Comparison of ENCODE assay signal across 9 cellular contexts in genomic region chr2:12318427-12319057, GRCh38.
A peak's percentile ranks its signal among the peaks of the same experiment; 100 is the strongest.
DNase-seq lines count a peak whose midpoint lies in the region; ATAC-seq and TF ChIP-seq lines count a peak whose summit lies in the region.
"Had no signal": no experiment of that assay in that cellular context is flagged by ENCODE, and none has a peak within 500 bp of the region (broad histone marks: within the 10 kb centered on the region; RNA-seq: fewer than 3 reads in every experiment).

No MANE protein-coding gene starts in this region.

- H3K9me3 ChIP-seq in osteoblast (ENCODE audit: low read depth, low read length) = no peaks in the 10 kb centered on the region

- H3K36me3 ChIP-seq in osteoblast (ENCODE audit: insufficient read depth, low read length) = no peaks in the 10 kb centered on the region

- H3K79me2 ChIP-seq in osteoblast (ENCODE audit: insufficient read depth, low read length) = no peaks in the 10 kb centered on the region

- H3K4me1 ChIP-seq in osteoblast (ENCODE audit: insufficient read depth, low read length) = peaks cover 61% of the 10 kb centered on the region

- no peaks in the 10 kb centered on the region for H4K20me1 ChIP-seq in osteoblast (ENCODE audit: insufficient read depth, low read length)

- H2AFZ ChIP-seq in osteoblast (ENCODE audit: low read length) = no peak overlapping the region

- H3K27ac ChIP-seq in epithelial cell of prostate (peak overlapping the region; percentile 87), osteoblast (ENCODE audit: low read depth, low read length) (peak overlapping the region; percentile 96)

- no peaks in the 10 kb centered on the region for H3K27me3 ChIP-seq in osteoblast (ENCODE audit: insufficient read depth, low read length)

- DNase-seq in AG09309 (ENCODE audit: low read depth) = peak; percentile 98
- DNase-seq in epithelial cell of prostate (ENCODE audit: low read depth, low spot score) = peak; percentile 76
- DNase-seq in osteoblast (ENCODE audit: insufficient read length, low spot score, missing footprints) = no peak
- no peak for DNase-seq in midbrain (lab: John Stamatoyannopoulos, UW)
- DNase-seq in RKO (ENCODE audit: low spot score) = no peak

- ATAC-seq in GM19452 (IDR thresholded peaks at IDR 0.05; ENCODE audit: unreplicated experiment) (no peak), HG03108 (IDR thresholded peaks at IDR 0.05; ENCODE audit: unreplicated experiment) (no peak)
- ATAC-seq: GM12878 had no signal

- TF ChIP-seq CTCF in AG09309 (IDR thresholded peaks at IDR 0.05; ENCODE audit: control insufficient read depth, insufficient read depth, low read depth, low read length, missing control alignments) = no peak
- no peak for TF ChIP-seq CTCF in osteoblast (IDR thresholded peaks at IDR 0.05; ENCODE audit: extremely low read depth, low read depth, low read length)

- H3K4me2 ChIP-seq in osteoblast (ENCODE audit: insufficient read depth, low read length) = peak overlapping the region; percentile 65

- no peak overlapping the region for H3K4me3 ChIP-seq in AG09309 (ENCODE audit: control insufficient read depth, low read depth, low read length)
- peak overlapping the region; percentile 1 for H3K4me3 ChIP-seq in osteoblast (ENCODE audit: insufficient read depth, low read length)
- H3K4me3 ChIP-seq: GM12878 had no signal

TF ChIP-seq in PFSK-1, 5 proteins besides CTCF, POLR2A, EP300 and RAD21:
- TF ChIP-seq TAF1 (IDR thresholded peaks at IDR 0.05; ENCODE audit: borderline replicate concordance, insufficient read depth, low read length) (no peak), REST (IDR thresholded peaks at IDR 0.05; ENCODE audit: insufficient read depth in 1 of 2, low read depth in 2 of 2, low read length in 2 of 2) (peak in 1 of 2 experiments; percentile 57; a peak in 1 of 4 replicates), FOXP2 (optimal IDR thresholded peaks at IDR 0.05; ENCODE audit: borderline replicate concordance, extremely low read depth, extremely low read length, insufficient read depth) (no peak), SIN3A (IDR thresholded peaks at IDR 0.05; ENCODE audit: borderline replicate concordance, insufficient read depth, low read length) (0 out of 2 replicates have a peak, but pooled peaks have one; percentile 20), POLR2AphosphoS5 (IDR thresholded peaks at IDR 0.05; ENCODE audit: low read depth, low read length) (no peak)

Comparison
In these comparisons a context has a peak if more than half of its experiments do, and no peak if none do; other contexts are left out.
1. DNase-seq: peak in AG09309 (single experiment) and epithelial cell of prostate (single experiment); none in osteoblast (single experiment), midbrain (single experiment) and RKO (single experiment).